14 cellular contexts compared by ENCODE assay signal in the genomic region with DNA sequence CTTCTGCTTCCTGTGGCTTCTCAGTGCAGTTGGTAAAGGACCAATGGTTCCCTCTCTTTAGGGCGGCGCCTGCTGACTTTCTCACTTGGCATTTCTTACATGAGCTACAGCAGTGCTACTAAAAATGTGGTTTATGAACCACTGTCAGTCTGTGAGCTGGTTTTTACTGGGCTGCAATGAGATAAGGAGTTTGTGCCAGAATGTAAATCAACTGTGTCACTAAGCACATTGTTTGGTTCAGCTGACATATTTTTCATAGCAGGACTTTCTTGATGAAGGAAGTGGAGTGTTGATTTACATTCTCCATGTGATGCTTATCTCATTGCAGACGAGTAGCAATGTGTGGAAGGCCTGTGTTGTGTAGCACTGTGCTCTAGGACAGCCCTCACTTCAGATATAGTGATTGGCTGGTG.
DNase-seq lines count a peak whose midpoint lies in the region; ATAC-seq and TF ChIP-seq lines count a peak whose summit lies in the region.
"Had no signal": no experiment of that assay in that cellular context is flagged by ENCODE, and none has a peak within 500 bp of the region (broad histone marks: within the 10 kb centered on the region; RNA-seq: fewer than 3 reads in every experiment).

No MANE protein-coding gene starts in this region.

- peak overlapping the region; percentile 72 for H3K18ac ChIP-seq in IMR-90 (ENCODE audit: low read depth, low read length)

- H3K36me3 ChIP-seq in IMR-90 (ENCODE audit: control insufficient read depth, insufficient read depth, low read length), result no peaks in the 10 kb centered on the region
- H3K36me3 ChIP-seq: BE2C, neutrophil, transverse colon had no signal

- POLR2A ChIA-PET in AG04450 (lab: Yijun Ruan, JAX) (interaction anchor here (0.7 to 0.9 kb wide), 3 partner anchors 28 to 561 kb away, joined by 3 read pairs; no protein-coding TSS in a partner anchor), IMR-90 (lab: Charles Lee; ENCODE audit: unreplicated experiment) (interaction anchor here (0.6 to 1.0 kb wide), 7 partner anchors 60 to 714 kb away, joined by 3 to 22 read pairs (median 3); no protein-coding TSS in a partner anchor)

- BruUV-seq in IMR-90 (replicated peaks; lab: Mats Ljungman, UMichigan), result no TSS peak

- H3K27ac ChIP-seq in AG04450 (ENCODE audit: low read depth, low read length) (no peak overlapping the region), IMR-90 (ENCODE audit: insufficient read depth, low read length) (peak overlapping the region; percentile 88)
- H3K27ac ChIP-seq: neutrophil had no signal

- peak overlapping the region; percentile 90 for H3K4ac ChIP-seq in IMR-90 (ENCODE audit: low read depth, low read length)

- H3K23ac ChIP-seq in IMR-90 (ENCODE audit: low read depth, low read length), result peak overlapping the region; percentile 7; the same call in 1 of the 2 replicates

- peaks cover 44% of the 10 kb centered on the region for H3K4me1 ChIP-seq in IMR-90 (ENCODE audit: control insufficient read depth, insufficient read depth, low read length)
- H3K4me1 ChIP-seq: BE2C had no signal

- H3K4me3 ChIP-seq in AG04450 (ENCODE audit: low read depth, low read length), result no peak overlapping the region
- H3K4me3 ChIP-seq in IMR-90 (ENCODE audit: insufficient read depth, low read depth, low read length), result no peak overlapping the region
- H3K4me3 ChIP-seq: transverse colon had no signal

- dilution Hi-C loops in IMR-90 (cut with HindIII; ENCODE audit: low sequenced_read_pairs, unreplicated experiment), result no loop called here

- DNase-seq in AG04450 (ENCODE audit: low read depth, low spot score) (peak; percentile 38), IMR-90 (peak; percentile 89), astrocyte of the hippocampus (ENCODE audit: low read depth, low spot score) (peak; percentile 86), left kidney (ENCODE audit: low read depth, low spot score) (peak; percentile 59), NCI-H2227 treated with DMSO at 0.1 percent for 48 hours (lab: John Stamatoyannopoulos, UW) (no peak), left ventricle myocardium superior (no peak)
- DNase-seq in activated T-helper 2 cell treated with anti-CD3 and anti-CD28 coated beads, Interferon-gamma antibody, Interleukin-2, Interleukin-4, amounts not matched to agents 10 μg/mL and 5 μg/mL and 100 μg/mL, durations not matched to agents 14 hours and 24 hours and 36 hours (ENCODE audit: low spot score), result no peak
- DNase-seq: BE2C, NCI-H1436 treated with DMSO at 0.1 percent for 48 hours, Right ventricle myocardium superior, transverse colon had no signal

- no peak overlapping the region for H3K4me2 ChIP-seq in IMR-90 (ENCODE audit: low read depth, low read length)

- no peak for TF ChIP-seq POLR2A in IMR-90 (IDR thresholded peaks at IDR 0.05; ENCODE audit: low read depth, low read length)

- peak overlapping the region; percentile 74 for H2BK120ac ChIP-seq in IMR-90 (ENCODE audit: low read depth, low read length)

- peaks cover 29% of the 10 kb centered on the region for H3K9me1 ChIP-seq in IMR-90 (ENCODE audit: insufficient read depth, low read length)

- no peaks in the 10 kb centered on the region for H3K36me3 Mint-ChIP-seq in activated T-helper 2 cell treated with anti-CD3 and anti-CD28 coated beads, Interferon-gamma antibody, Interleukin-2, Interleukin-4, amounts not matched to agents 10 μg/mL and 5 μg/mL and 100 μg/mL, durations not matched to agents 14 hours and 24 hours and 36 hours (ENCODE audit: low read depth)
- H3K36me3 Mint-ChIP-seq: activated naive CD4-positive, alpha-beta T cell treated with anti-CD3 and anti-CD28 coated beads, Interleukin-2, amount 50 U/mL, for 24 hours had no signal

- H2AFZ ChIP-seq in IMR-90 (replicated peaks; ENCODE audit: low read length, poor library complexity), result peak overlapping the region; percentile 16

- no peak overlapping the region for H3K56ac ChIP-seq in IMR-90 (ENCODE audit: extremely low read depth, insufficient read depth, low read length)

- H4K5ac ChIP-seq in IMR-90 (ENCODE audit: low read depth, low read length), result peak overlapping the region; percentile 71

- TF ChIP-seq CTCF in AG04450 (IDR thresholded peaks at IDR 0.05; ENCODE audit: low read depth, low read length) (no peak), IMR-90 (conservative IDR thresholded peaks at IDR 0.05; ENCODE audit: low read depth, low read length) (no peak)

- H3K27me3 Mint-ChIP-seq in activated T-helper 2 cell treated with anti-CD3 and anti-CD28 coated beads, Interferon-gamma antibody, Interleukin-2, Interleukin-4, amounts not matched to agents 10 μg/mL and 5 μg/mL and 100 μg/mL, durations not matched to agents 14 hours and 24 hours and 36 hours (ENCODE audit: low read depth), result no peaks in the 10 kb centered on the region
- H3K27me3 Mint-ChIP-seq: activated naive CD4-positive, alpha-beta T cell treated with anti-CD3 and anti-CD28 coated beads, Interleukin-2, amount 50 U/mL, for 24 hours had no signal

- CTCF ChIA-PET in AG04450 (lab: Charles Lee), result no interaction called here
- CTCF ChIA-PET in IMR-90 (lab: Yijun Ruan, JAX), result interaction anchor here (0.6 kb wide), 1 partner anchor 179 kb away, joined by 3 read pairs; no protein-coding TSS in a partner anchor

- no peaks in the 10 kb centered on the region for H3K9me3 ChIP-seq in AG04450 (ENCODE audit: control insufficient read depth, insufficient read depth, low read length)
- H3K9me3 ChIP-seq in IMR-90 (ENCODE audit: control insufficient read depth, insufficient read depth, low read length), result no peaks in the 10 kb centered on the region
- H3K9me3 ChIP-seq: BE2C, neutrophil, transverse colon had no signal

- peak overlapping the region; percentile 92; the same call in 1 of the 2 replicates for H3K14ac ChIP-seq in IMR-90 (replicated peaks; ENCODE audit: low read depth, low read length)

- H2BK20ac ChIP-seq in IMR-90 (ENCODE audit: low read depth, low read length), result peak overlapping the region; percentile 53

- H3K9me3 Mint-ChIP-seq in activated T-helper 2 cell treated with anti-CD3 and anti-CD28 coated beads, Interferon-gamma antibody, Interleukin-2, Interleukin-4, amounts not matched to agents 10 μg/mL and 5 μg/mL and 100 μg/mL, durations not matched to agents 14 hours and 24 hours and 36 hours, result no peaks in the 10 kb centered on the region
- H3K9me3 Mint-ChIP-seq: activated naive CD4-positive, alpha-beta T cell treated with anti-CD3 and anti-CD28 coated beads, Interleukin-2, amount 50 U/mL, for 24 hours had no signal

- H3K4me3 Mint-ChIP-seq in activated T-helper 2 cell treated with anti-CD3 and anti-CD28 coated beads, Interferon-gamma antibody, Interleukin-2, Interleukin-4, amounts not matched to agents 10 μg/mL and 5 μg/mL and 100 μg/mL, durations not matched to agents 14 hours and 24 hours and 36 hours (ENCODE audit: low read depth), result no peak overlapping the region
- H3K4me3 Mint-ChIP-seq: activated naive CD4-positive, alpha-beta T cell treated with anti-CD3 and anti-CD28 coated beads, Interleukin-2, amount 50 U/mL, for 24 hours had no signal

- peak overlapping the region; percentile 82 for H4K91ac ChIP-seq in IMR-90 (ENCODE audit: insufficient read depth, low read depth, low read length)

- in situ Hi-C loops in IMR-90 (cut with MboI; ENCODE audit: low sequenced_read_pairs), result no loop called here

- peak overlapping the region; percentile 47; the same call in 1 of the 2 replicates for H3K9ac ChIP-seq in IMR-90 (ENCODE audit: low read depth, low read length)

- TF ChIP-seq RAD21 in IMR-90 (IDR thresholded peaks at IDR 0.05; ENCODE audit: low read length), result no peak; the same call in 1 of the 2 replicates

- peak; percentile 77 for ATAC-seq in IMR-90 (ENCODE audit: low read depth)
- no peak for ATAC-seq in HG03457 (IDR thresholded peaks at IDR 0.05; ENCODE audit: unreplicated experiment)
- no peak for ATAC-seq in left ventricle myocardium superior

- H2BK5ac ChIP-seq in IMR-90 (ENCODE audit: low read depth, low read length, poor library complexity, severe bottlenecking), result peak overlapping the region; percentile 61

- intact Hi-C loops in IMR-90 (cut with micrococcal nuclease) (loop anchor here (2.0 to 10.0 kb wide), 3 partner anchors 241 to 714 kb away; no protein-coding TSS in a partner anchor), left ventricle myocardium superior (cut with micrococcal nuclease) (no loop called here)
- intact Hi-C loops in activated T-helper 2 cell treated with anti-CD3 and anti-CD28 coated beads, Interferon-gamma antibody, Interleukin-2, Interleukin-4, amounts not matched to agents 10 μg/mL and 5 μg/mL and 100 μg/mL, durations not matched to agents 14 hours and 24 hours and 36 hours (cut with micrococcal nuclease), result no loop called here

- H3K27ac Mint-ChIP-seq in activated T-helper 2 cell treated with anti-CD3 and anti-CD28 coated beads, Interferon-gamma antibody, Interleukin-2, Interleukin-4, amounts not matched to agents 10 μg/mL and 5 μg/mL and 100 μg/mL, durations not matched to agents 14 hours and 24 hours and 36 hours, result no peak overlapping the region
- H3K27ac Mint-ChIP-seq: activated naive CD4-positive, alpha-beta T cell treated with anti-CD3 and anti-CD28 coated beads, Interleukin-2, amount 50 U/mL, for 24 hours had no signal

- H2BK15ac ChIP-seq in IMR-90 (ENCODE audit: low read depth, low read length), result peak overlapping the region; percentile 38; the same call in 2 of the 3 replicates

- H2AK5ac ChIP-seq in IMR-90 (ENCODE audit: low read depth, low read length), result peak overlapping the region; percentile 39; the same call in 1 of the 2 replicates

- H4K8ac ChIP-seq in IMR-90 (ENCODE audit: low read depth in 2 of 2, low read length in 2 of 2), result peak overlapping the region; percentile 73 to 79; a peak in 3 of 4 replicates

- H2AK9ac ChIP-seq in IMR-90 (replicated peaks; ENCODE audit: low read depth, low read length, poor library complexity), result peak overlapping the region; percentile 5

- no peaks in the 10 kb centered on the region for H4K20me1 ChIP-seq in IMR-90 (ENCODE audit: insufficient read depth, low read length)

- no CpG with 5 or more reads among the region's 3 CpGs for WGBS in IMR-90 (ENCODE audit: extremely low coverage in 2 of 2, insufficient read length in 1 of 2), 2 experiments

- H3K4me1 Mint-ChIP-seq in activated T-helper 2 cell treated with anti-CD3 and anti-CD28 coated beads, Interferon-gamma antibody, Interleukin-2, Interleukin-4, amounts not matched to agents 10 μg/mL and 5 μg/mL and 100 μg/mL, durations not matched to agents 14 hours and 24 hours and 36 hours (ENCODE audit: low read depth), result peaks cover 3% of the 10 kb centered on the region
- H3K4me1 Mint-ChIP-seq: activated naive CD4-positive, alpha-beta T cell treated with anti-CD3 and anti-CD28 coated beads, Interleukin-2, amount 50 U/mL, for 24 hours had no signal

- H3K79me1 ChIP-seq in IMR-90 (ENCODE audit: low read depth in 1 of 2, low read length in 2 of 2), result no peaks in the 10 kb centered on the region

- H3K27me3 ChIP-seq in AG04450 (ENCODE audit: control insufficient read depth, insufficient read depth, low read length), result peaks cover 4% of the 10 kb centered on the region
- no peaks in the 10 kb centered on the region for H3K27me3 ChIP-seq in IMR-90 (ENCODE audit: control insufficient read depth, insufficient read depth, low read length)
- H3K27me3 ChIP-seq: BE2C, neutrophil, transverse colon had no signal

TF ChIP-seq in IMR-90, 13 proteins besides CTCF, POLR2A, EP300 and RAD21 (continues in another document):
- TF ChIP-seq MXI1 (IDR thresholded peaks at IDR 0.05; ENCODE audit: borderline replicate concordance, low read depth, low read length) (0 out of 2 replicates have a peak, but pooled peaks have one; percentile 22), MAFK (IDR thresholded peaks at IDR 0.05; ENCODE audit: low read depth, low read length) (no peak)

Comparison
In these comparisons a context has a peak if more than half of its experiments do, and no peak if none do; other contexts are left out.
1. DNase-seq: peak in AG04450 (single experiment), IMR-90 (single experiment), astrocyte of the hippocampus (single experiment) and left kidney (single experiment); none in NCI-H2227 treated with DMSO at 0.1 percent for 48 hours (single experiment), activated T-helper 2 cell treated with anti-CD3 and anti-CD28 coated beads, Interferon-gamma antibody, Interleukin-2, Interleukin-4, amounts not matched to agents 10 μg/mL and 5 μg/mL and 100 μg/mL, durations not matched to agents 14 hours and 24 hours and 36 hours (single experiment) and left ventricle myocardium superior (single experiment).